ENCODE assay signal across 15 cellular contexts in the genomic region with DNA sequence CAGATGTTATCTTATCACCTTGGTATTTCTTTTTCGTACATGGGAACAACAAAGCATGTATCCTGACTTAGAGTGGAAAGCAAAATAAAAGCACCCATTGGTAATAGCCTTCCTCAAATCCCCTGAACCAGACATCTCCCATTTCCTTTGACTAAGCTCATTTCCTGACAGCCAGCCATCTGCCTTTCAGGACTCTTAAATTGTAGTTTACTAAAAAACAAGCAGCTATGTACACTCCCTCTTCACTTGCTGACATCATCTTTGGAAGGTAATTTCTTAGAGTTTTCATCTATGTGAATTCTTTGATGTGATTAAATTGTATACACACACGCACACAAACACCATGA. TPM values are rescaled to one million over a fixed set of nuclear protein-coding genes. Genes with fewer than 3 reads are reported as not detected.
DNase-seq lines count a peak whose midpoint lies in the region; ATAC-seq, FAIRE-seq and TF ChIP-seq lines count a peak whose summit lies in the region.
"Had no signal": no experiment of that assay in that cellular context is flagged by ENCODE, and none has a peak within 500 bp of the region (broad histone marks: within the 10 kb centered on the region; RNA-seq: fewer than 3 reads in every experiment).

No MANE protein-coding gene starts in this region.

- TF ChIP-seq RAD21 in K562 (CRISPR knock-in tag; conservative IDR thresholded peaks at IDR 0.05 in 1 of 2, IDR thresholded peaks at IDR 0.05 in 1 of 2): no peak

- H3K27me3 ChIP-seq in mammary epithelial cell (ENCODE audit: insufficient read depth, low read length): no peaks in the 10 kb centered on the region
- no peaks in the 10 kb centered on the region for H3K27me3 ChIP-seq in K562 (ENCODE audit: control insufficient read depth in 2 of 2, insufficient read depth in 2 of 2, low read length in 2 of 2)
- no peaks in the 10 kb centered on the region for H3K27me3 ChIP-seq in subcutaneous abdominal adipose tissue (ENCODE audit: control insufficient read depth in 5 of 5, insufficient read depth in 4 of 5, low read length in 5 of 5)
- no peaks in the 10 kb centered on the region for H3K27me3 ChIP-seq in CD4-positive, alpha-beta memory T cell (ENCODE audit: insufficient read depth, low read length)
- H3K27me3 ChIP-seq: vagina had no signal

- H3K79me2 ChIP-seq in mammary epithelial cell (ENCODE audit: insufficient read depth, low read length) (no peaks in the 10 kb centered on the region), K562 (ENCODE audit: control insufficient read depth, insufficient read depth, low read length) (peaks cover 66% of the 10 kb centered on the region)

- H3K4me1 Mint-ChIP-seq in MCF 10A (ENCODE audit: insufficient read depth, unreplicated experiment): peaks cover 30% of the 10 kb centered on the region
- H3K4me1 Mint-ChIP-seq in CD4-positive, alpha-beta memory T cell: peaks cover 18 to 35% (median 19%) of the 10 kb centered on the region in 4 donors

- no peaks in the 10 kb centered on the region for H3K27me3 Mint-ChIP-seq in MCF 10A (ENCODE audit: insufficient read depth, unreplicated experiment)
- H3K27me3 Mint-ChIP-seq in CD4-positive, alpha-beta memory T cell: peaks cover 0 to 3% of the 10 kb centered on the region in 2 donors

- no TSS peak for BruUV-seq in MCF 10A (replicated peaks; lab: Mats Ljungman, UMichigan)
- BruUV-seq in mammary epithelial cell (replicated peaks; lab: Mats Ljungman, UMichigan): no TSS peak
- no TSS peak for BruUV-seq in K562 (replicated peaks; lab: Mats Ljungman, UMichigan)

- H3K4me3 ChIP-seq in mammary epithelial cell (replicated peaks in 1 of 3; ENCODE audit: insufficient read depth in 1 of 3, low read depth in 2 of 3, low read length in 3 of 3) (no peak overlapping the region), K562 (no peak overlapping the region), subcutaneous abdominal adipose tissue (ENCODE audit: low read depth in 1 of 5, low read length in 5 of 5) (no peak overlapping the region)
- H3K4me3 ChIP-seq in CD4-positive, alpha-beta memory T cell (ENCODE audit: low read length in 2 of 2): no peak overlapping the region
- H3K4me3 ChIP-seq: vagina had no signal

- H4K20me1 ChIP-seq in mammary epithelial cell (ENCODE audit: insufficient read depth, low read length): no peaks in the 10 kb centered on the region
- H4K20me1 ChIP-seq in K562 (replicated peaks; ENCODE audit: control insufficient read depth, insufficient read depth, low read length): no peaks in the 10 kb centered on the region

- no peaks in the 10 kb centered on the region for H3K9me3 ChIP-seq in mammary epithelial cell (replicated peaks; ENCODE audit: insufficient read depth, low read length)
- no peaks in the 10 kb centered on the region; the same call in 1 of the 2 replicates for H3K9me3 ChIP-seq in K562 (replicated peaks; ENCODE audit: control insufficient read depth, insufficient read depth, low read depth, low read length)
- H3K9me3 ChIP-seq in subcutaneous abdominal adipose tissue (ENCODE audit: control insufficient read depth in 5 of 5, low read length in 5 of 5): no peaks in the 10 kb centered on the region
- H3K9me3 ChIP-seq in CD4-positive, alpha-beta memory T cell (ENCODE audit: control insufficient read depth in 1 of 2, low read length in 2 of 2): no peaks in the 10 kb centered on the region
- H3K9me3 ChIP-seq: vagina had no signal

- H3K36me3 Mint-ChIP-seq in MCF 10A (ENCODE audit: insufficient read depth, unreplicated experiment): no peaks in the 10 kb centered on the region
- no peaks in the 10 kb centered on the region for H3K36me3 Mint-ChIP-seq in CD4-positive, alpha-beta memory T cell
- H3K36me3 Mint-ChIP-seq: IgD-negative memory B cell; naive thymus-derived CD4-positive, alpha-beta T cell had no signal

- POLR2A ChIA-PET in MCF 10A (lab: Yijun Ruan, JAX): interaction anchor here (0.6 to 3.8 kb wide), 6 partner anchors 9 to 40 kb away, joined by 3 to 19 read pairs (median 4); a partner anchor contains a TSS
- POLR2A ChIA-PET in K562 (lab: Yijun Ruan, JAX): interaction anchor here (0.5 to 4.6 kb wide), 6 partner anchors 11 to 82 kb away, joined by 3 to 52 read pairs (median 5); a partner anchor contains a TSS
- POLR2A ChIA-PET in CD4-positive, alpha-beta memory T cell (lab: Charles Lee; ENCODE audit: partially characterized antibody): interaction anchor here (2.0 to 2.7 kb wide), 2 partner anchors 12 to 41 kb away, joined by 6 to 8 read pairs; a partner anchor contains a TSS

- TF ChIP-seq POLR2A in K562 (conservative IDR thresholded peaks at IDR 0.05): no peak

- H3K9ac ChIP-seq in mammary epithelial cell (ENCODE audit: insufficient read depth, low read length): no peak overlapping the region
- peak overlapping the region in 1 of 2 experiments; percentile 71; a peak in 2 of 4 replicates for H3K9ac ChIP-seq in K562 (ENCODE audit: insufficient read depth in 1 of 2, low read depth in 2 of 2, low read length in 2 of 2)
- no peak overlapping the region for H3K9ac ChIP-seq in subcutaneous abdominal adipose tissue (ENCODE audit: low read length in 5 of 5)

- 100% methylated on average over 2 of the region's 2 CpGs for WGBS in mammary epithelial cell (ENCODE audit: low coverage, missing lambda C conversion rate)
- 23% methylated on average over 2 of the region's 2 CpGs for WGBS in K562 (ENCODE audit: insufficient coverage, low coverage, missing lambda C conversion rate)

- CTCF ChIA-PET in MCF 10A (lab: Yijun Ruan, JAX): interaction anchor here (1.0 to 2.0 kb wide), 4 partner anchors 10 to 388 kb away, joined by 3 to 5 read pairs (median 5); no protein-coding TSS in a partner anchor
- CTCF ChIA-PET in mammary epithelial cell (lab: Charles Lee; ENCODE audit: low non-redundant PET): no interaction called here
- CTCF ChIA-PET in K562 (lab: Yijun Ruan, JAX; ENCODE audit: low intra/inter-chr PET ratio): no interaction called here
- CTCF ChIA-PET in CD4-positive, alpha-beta memory T cell (lab: Charles Lee; ENCODE audit: partially characterized antibody): interaction anchor here (1.2 to 7.7 kb wide), 3 partner anchors 12 to 41 kb away, joined by 3 to 86 read pairs (median 4); a partner anchor contains a TSS

- H3K4me1 ChIP-seq in mammary epithelial cell (ENCODE audit: insufficient read depth, low read length): peaks cover 13% of the 10 kb centered on the region
- peaks cover 11 to 69% of the 10 kb centered on the region in 2 experiments for H3K4me1 ChIP-seq in K562 (replicated peaks in 1 of 2; ENCODE audit: control insufficient read depth in 2 of 2, insufficient read depth in 2 of 2, low read length in 2 of 2)
- peaks cover 0 to 22% (median 6%) of the 10 kb centered on the region in 5 donors for H3K4me1 ChIP-seq in subcutaneous abdominal adipose tissue (ENCODE audit: control insufficient read depth in 5 of 5, insufficient read depth in 5 of 5, low read length in 5 of 5)
- H3K4me1 ChIP-seq in CD4-positive, alpha-beta memory T cell (ENCODE audit: insufficient read depth, low read length): peaks cover 32% of the 10 kb centered on the region

- no peaks in the 10 kb centered on the region for H3K9me3 Mint-ChIP-seq in MCF 10A (ENCODE audit: unreplicated experiment)
- no peaks in the 10 kb centered on the region for H3K9me3 Mint-ChIP-seq in CD4-positive, alpha-beta memory T cell
- H3K9me3 Mint-ChIP-seq: activated T-helper 2 cell treated with anti-CD3 and anti-CD28 coated beads, Interferon-gamma antibody, Interleukin-2, Interleukin-4, amounts not matched to agents 10 μg/mL and 5 μg/mL and 100 μg/mL, durations not matched to agents 14 hours and 24 hours and 36 hours; IgD-negative memory B cell had no signal

- ATAC-seq in K562: peak; percentile 7
- ATAC-seq in left cardiac atrium: peak; percentile 51 to 61
- ATAC-seq: naive thymus-derived CD4-positive, alpha-beta T cell; Panc1 had no signal

- TF ChIP-seq EP300 in K562 (IDR thresholded peaks at IDR 0.05; ENCODE audit: low read length): no peak

- no peaks in the 10 kb centered on the region for H3K9me1 ChIP-seq in K562 (ENCODE audit: control insufficient read depth, insufficient read depth, low read length)

- no peak for TF ChIP-seq CTCF in MCF 10A (IDR thresholded peaks at IDR 0.05; ENCODE audit: unreplicated experiment)
- no peak for TF ChIP-seq CTCF in mammary epithelial cell (conservative IDR thresholded peaks at IDR 0.05 in 1 of 2, IDR thresholded peaks at IDR 0.05 in 1 of 2; ENCODE audit: extremely low read depth in 1 of 2, insufficient read depth in 1 of 2, low read depth in 1 of 2, low read length in 2 of 2)
- TF ChIP-seq CTCF in K562 (IDR thresholded peaks at IDR 0.05 in 2 of 3, conservative IDR thresholded peaks at IDR 0.05 in 1 of 3; ENCODE audit: insufficient read depth in 2 of 3, low read depth in 1 of 3, low read length in 3 of 3): no peak

- dilution Hi-C loops in mammary epithelial cell (cut with HindIII; ENCODE audit: low sequenced_read_pairs): no loop called here

- no peak for DNase-seq in MCF 10A (ENCODE audit: unreplicated experiment)
- DNase-seq in mammary epithelial cell: no peak
- DNase-seq in K562 (ENCODE audit: extremely low read depth in 1 of 4, low spot score in 3 of 4): peak in 1 of 4 experiments; percentile 44
- no peak for DNase-seq in left cardiac atrium
- DNase-seq in amniotic stem cell (lab: John Stamatoyannopoulos, UW): no peak
- DNase-seq in CD4-positive, alpha-beta memory T cell: no peak
- no peak for DNase-seq in activated CD4-positive, alpha-beta T cell treated with anti-CD3 and anti-CD28 coated beads for 4 hours
- DNase-seq: amygdala; cortex of kidney; naive thymus-derived CD4-positive, alpha-beta T cell had no signal

- no peaks in the 10 kb centered on the region for H3K36me3 ChIP-seq in mammary epithelial cell (ENCODE audit: insufficient read depth, low read length)
- H3K36me3 ChIP-seq in K562 (ENCODE audit: control insufficient read depth, insufficient read depth, low read length): no peaks in the 10 kb centered on the region
- H3K36me3 ChIP-seq in subcutaneous abdominal adipose tissue (ENCODE audit: control insufficient read depth in 5 of 5, insufficient read depth in 5 of 5, low read length in 5 of 5): no peaks in the 10 kb centered on the region
- H3K36me3 ChIP-seq in CD4-positive, alpha-beta memory T cell (ENCODE audit: insufficient read depth, low read length): no peaks in the 10 kb centered on the region
- H3K36me3 ChIP-seq: vagina had no signal

- H3K4me2 ChIP-seq in mammary epithelial cell (ENCODE audit: insufficient read depth, low read depth, low read length): no peak overlapping the region
- H3K4me2 ChIP-seq in K562 (ENCODE audit: insufficient read depth, low read length): peak overlapping the region; percentile 66

- no peak overlapping the region for H3K27ac ChIP-seq in mammary epithelial cell (ENCODE audit: insufficient read depth, low read depth, low read length)
- peak overlapping the region; percentile 95 for H3K27ac ChIP-seq in K562 (ENCODE audit: extremely low read depth, low read depth, low read length)
- H3K27ac ChIP-seq in subcutaneous abdominal adipose tissue (ENCODE audit: low read depth, low read length): peak overlapping the region; percentile 24
- no peak overlapping the region for H3K27ac ChIP-seq in CD4-positive, alpha-beta memory T cell (ENCODE audit: low read depth, low read length)
- H3K27ac ChIP-seq: vagina had no signal

- H2AFZ ChIP-seq in mammary epithelial cell (ENCODE audit: low read depth, low read length): no peak overlapping the region
- peak overlapping the region; percentile 52; the same call in 1 of the 2 replicates for H2AFZ ChIP-seq in K562 (ENCODE audit: low read depth, low read length)

- FAIRE-seq in K562 (lab: Jason Lieb, UNC): peak; percentile 56

- H3K27ac Mint-ChIP-seq in MCF 10A (ENCODE audit: low read depth, unreplicated experiment): peak overlapping the region; percentile 13
- peak overlapping the region in 2 of 7 donors; percentile 19 to 24 for H3K27ac Mint-ChIP-seq in CD4-positive, alpha-beta memory T cell
- H3K27ac Mint-ChIP-seq: activated T-helper 2 cell treated with anti-CD3 and anti-CD28 coated beads, Interferon-gamma antibody, Interleukin-2, Interleukin-4, amounts not matched to agents 10 μg/mL and 5 μg/mL and 100 μg/mL, durations not matched to agents 14 hours and 24 hours and 36 hours; naive thymus-derived CD4-positive, alpha-beta T cell had no signal

- intact Hi-C loops in MCF 10A (cut with micrococcal nuclease) (no loop called here), mammary epithelial cell (cut with micrococcal nuclease) (no loop called here), K562 (cut with micrococcal nuclease) (no loop called here), left cardiac atrium (cut with DNase I) (no loop called here)
- intact Hi-C loops in CD4-positive, alpha-beta memory T cell (cut with micrococcal nuclease): no loop called here

- in situ Hi-C loops in mammary epithelial cell (cut with MboI; ENCODE audit: low sequenced_read_pairs in 2 of 2) (no loop called here), K562 (cut with MboI) (no loop called here)

- no peak overlapping the region for H3K4me3 Mint-ChIP-seq in MCF 10A (ENCODE audit: unreplicated experiment)
- no peak overlapping the region for H3K4me3 Mint-ChIP-seq in CD4-positive, alpha-beta memory T cell
- H3K4me3 Mint-ChIP-seq: IgD-negative memory B cell; naive thymus-derived CD4-positive, alpha-beta T cell had no signal

RNA-seq across cellular contexts. Expression of a gene that starts 40.7 kb away (rescaled TPM):
- total RNA-seq in MCF 10A (2022) (30.7 and 42.6 TPM in 2 replicates), mammary epithelial cell (10 to 100 TPM; 24.9 to 57.3 TPM), K562 (2014; rRNA removed) (96.3 and 118 TPM in 2 replicates), K562 (2014; rRNA removed; fragmentation: Illumina TruSeq; extraction: Trizol) (226 and 276 TPM in 2 replicates), K562 (2015; rRNA removed; fragmentation: Illumina TruSeq; extraction: Trizol) (118 and 129 TPM in 2 replicates), K562 (2021) (130 and 134 TPM in 2 replicates), left cardiac atrium (10 to 100 TPM; 13.9 to 17.9 TPM)
- polyA plus RNA-seq in mammary epithelial cell (28.5 TPM), K562 (2011; rRNA removed) (170 and 244 TPM in 2 replicates), K562 (2014; fragmentation: Illumina TruSeq; extraction: Trizol) (172 and 178 TPM in 2 replicates), K562 (2014; fragmentation: Nextera tagmentation; extraction: Ambion mirVana) (100 to 1,000 TPM; 553 to 688 TPM), K562 (2014; rRNA removed) (143 and 153 TPM in 2 replicates)
- 13.4 TPM for polyA minus RNA-seq in mammary epithelial cell
- total RNA-seq in K562 (2011; cell fraction: chromatin; rRNA removed; ENCODE audit: low replicate concordance): 106 and 313 TPM in 2 replicates
- 71.9 and 88.4 TPM in 2 replicates for total RNA-seq in K562 (2011; cell fraction: nucleolus; rRNA removed)
- 146 and 153 TPM in 2 replicates for total RNA-seq in K562 (2011; cell fraction: nucleoplasm; rRNA removed)
- polyA plus RNA-seq in K562 (2011; cell fraction: cytosol; rRNA removed): 44.4 and 98.4 TPM in 2 replicates
- 65.4 and 97.9 TPM in 2 replicates for polyA plus RNA-seq in K562 (2011; cell fraction: nucleus; rRNA removed)
- polyA plus RNA-seq in K562 (2012): 85.7 and 127 TPM in 2 replicates
- polyA minus RNA-seq in K562 (2011; rRNA and poly(A)+ RNA removed): 304 and 306 TPM in 2 replicates
- 57.3 and 86.6 TPM in 2 replicates for polyA minus RNA-seq in K562 (2011; cell fraction: cytosol; rRNA and poly(A)+ RNA removed)
- 110 and 254 TPM in 2 replicates for polyA minus RNA-seq in K562 (2011; cell fraction: nucleus; rRNA and poly(A)+ RNA removed)
- 10 to 100 TPM; 11.6 to 12.9 TPM for total RNA-seq in CD4-positive, alpha-beta memory T cell
- polyA plus RNA-seq in CD4-positive, alpha-beta memory T cell: 100 to 1,000 TPM in 1 of 2 donors, 10 to 100 TPM in 1; 58.1 to 101 TPM

Comparison
In these comparisons a context has a peak if more than half of its experiments do, and no peak if none do; other contexts are left out.
1. CTCF ChIA-PET loops: an anchor here in MCF 10A (1.0 to 2.0 kb wide) and CD4-positive, alpha-beta memory T cell (1.2 to 7.7 kb wide); none called in mammary epithelial cell and K562.
2. H3K27ac ChIP-seq: peak in K562 (single experiment) and subcutaneous abdominal adipose tissue (single experiment); none in mammary epithelial cell (single experiment) and CD4-positive, alpha-beta memory T cell (single experiment).